ENCODE assay signal across 23 cellular contexts in the genomic region with DNA sequence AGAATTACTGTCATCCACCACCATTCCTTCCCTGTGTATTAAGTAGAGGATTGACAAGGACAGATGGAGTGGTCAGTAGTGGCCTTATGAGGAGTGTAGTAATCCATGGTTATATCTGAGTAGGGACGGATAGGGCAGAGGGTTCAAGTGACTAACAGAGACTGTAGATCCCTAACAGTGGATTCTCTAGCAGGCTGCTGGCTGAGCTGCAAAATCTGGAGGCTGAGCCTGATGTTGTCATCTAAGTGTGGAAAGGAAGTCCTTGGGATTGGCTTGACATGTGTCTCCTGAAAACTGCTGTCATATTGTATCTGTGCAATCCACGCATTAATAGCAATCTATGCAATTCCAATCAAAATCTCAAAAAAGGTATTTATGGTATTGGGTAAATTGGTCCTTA.
DNase-seq lines count a peak whose midpoint lies in the region; ATAC-seq, FAIRE-seq and TF ChIP-seq lines count a peak whose summit lies in the region.
"Had no signal": no experiment of that assay in that cellular context is flagged by ENCODE, and none has a peak within 500 bp of the region (broad histone marks: within the 10 kb centered on the region; RNA-seq: fewer than 3 reads in every experiment).

No MANE protein-coding gene starts in this region.

- intact Hi-C loops in heart right ventricle (cut with DNase I), result no loop called here

- H3K4me2 ChIP-seq in keratinocyte (ENCODE audit: control insufficient read depth, extremely low read depth, insufficient read depth, low read depth, low read length), result no peak overlapping the region
- no peak overlapping the region for H3K4me2 ChIP-seq in neural progenitor cell

- H3K9ac ChIP-seq in keratinocyte (ENCODE audit: control insufficient read depth, extremely low read depth, insufficient read depth, low read length) (no peak overlapping the region), neural progenitor cell (no peak overlapping the region)
- H3K9ac ChIP-seq: BLaER1 treated with 17β-estradiol and CSF1 and Interleukin-3, amounts not matched to agents 10 nM and 100 nM; GM23248 had no signal

- no peak for ATAC-seq in heart right ventricle

- TF ChIP-seq POLR2A in GM12891 (IDR thresholded peaks at IDR 0.05; ENCODE audit: low read depth, low read length), result no peak

- H3K36me3 ChIP-seq in SJCRH30, result no peaks in the 10 kb centered on the region
- H3K36me3 ChIP-seq in keratinocyte (ENCODE audit: control insufficient read depth in 2 of 2, extremely low read depth in 1 of 2, insufficient read depth in 2 of 2, low read length in 2 of 2), result no peaks in the 10 kb centered on the region
- peaks cover 9% of the 10 kb centered on the region for H3K36me3 ChIP-seq in neural progenitor cell
- no peaks in the 10 kb centered on the region for H3K36me3 ChIP-seq in heart right ventricle
- H3K36me3 ChIP-seq: BE2C; BLaER1 treated with 17β-estradiol and CSF1 and Interleukin-3, amounts not matched to agents 10 nM and 100 nM had no signal

- H3K27me3 Mint-ChIP-seq in neural progenitor cell (ENCODE audit: insufficient read depth, low read depth), result peaks cover 2% of the 10 kb centered on the region

- H3K4me3 Mint-ChIP-seq in neural progenitor cell, result no peak overlapping the region
- H3K4me3 Mint-ChIP-seq: CD14-positive monocyte; CD4-positive, alpha-beta T cell; CD8-positive, alpha-beta memory T cell had no signal

- H3K27me3 ChIP-seq in SJCRH30, result no peaks in the 10 kb centered on the region
- H3K27me3 ChIP-seq in keratinocyte (ENCODE audit: control insufficient read depth, extremely low read depth, insufficient read depth, low read length), result no peaks in the 10 kb centered on the region
- no peaks in the 10 kb centered on the region for H3K27me3 ChIP-seq in neural progenitor cell
- no peaks in the 10 kb centered on the region for H3K27me3 ChIP-seq in heart right ventricle
- H3K27me3 ChIP-seq: BE2C; BLaER1 treated with 17β-estradiol and CSF1 and Interleukin-3, amounts not matched to agents 10 nM and 100 nM had no signal

- DNase-seq in GM12891 (ENCODE audit: insufficient read length, low spot score) (no peak), SJCRH30 (peak; percentile 45 to 70), keratinocyte (ENCODE audit: low read depth, low spot score) (no peak), neural progenitor cell (ENCODE audit: low spot score) (no peak), HEK293T (ENCODE audit: extremely low spot score) (no peak), heart right ventricle (no peak)
- DNase-seq in stimulated activated CD4-positive, alpha-beta T cell treated with anti-CD3 and anti-CD28 coated beads, Interleukin-15, amount 100 ng/mL, for 24 hours, result no peak
- no peak for DNase-seq in stimulated activated naive CD4-positive, alpha-beta T cell treated with Interleukin-2 at 50 U/mL for 16 hours (lab: John Stamatoyannopoulos, UW)
- DNase-seq: BE2C; CD4-positive, alpha-beta T cell; CD8-positive, alpha-beta memory T cell; DMS 273 treated with DMSO at 0.1 percent for 48 hours; DMS79; EL; GDM1; GM23248; H7; HCEC 1CT had no signal

- no peaks in the 10 kb centered on the region for H3K9me1 ChIP-seq in keratinocyte (ENCODE audit: control insufficient read depth, extremely low read depth, insufficient read depth, low read length)

- no peak overlapping the region for H2AFZ ChIP-seq in keratinocyte (ENCODE audit: control insufficient read depth, low read length)
- H2AFZ ChIP-seq in neural progenitor cell (replicated peaks), result no peak overlapping the region
- H2AFZ ChIP-seq: GM23248 had no signal

- peak overlapping the region; percentile 42 for H3K27ac Mint-ChIP-seq in neural progenitor cell
- H3K27ac Mint-ChIP-seq: CD14-positive monocyte; CD4-positive, alpha-beta T cell; CD8-positive, alpha-beta memory T cell had no signal

- peak; percentile 56 for FAIRE-seq in GM12891 (lab: Jason Lieb, UNC)
- peak; percentile 79 for FAIRE-seq in keratinocyte (lab: Jason Lieb, UNC)
- FAIRE-seq: A204.1, H1 had no signal

- TF ChIP-seq CTCF in keratinocyte (optimal IDR thresholded peaks at IDR 0.05 in 1 of 3, IDR thresholded peaks at IDR 0.05 in 1 of 3, conservative IDR thresholded peaks at IDR 0.05 in 1 of 3; ENCODE audit: extremely low read depth in 1 of 3, insufficient read depth in 2 of 3, low read length in 3 of 3) (no peak), neural progenitor cell (IDR thresholded peaks at IDR 0.05) (no peak), heart right ventricle (IDR thresholded peaks at IDR 0.05) (no peak)

- POLR2A ChIA-PET in HEK293T (lab: Yijun Ruan, JAX), result no interaction called here

- H3F3A ChIP-seq in neural progenitor cell (ENCODE audit: low read depth), result peaks cover 14% of the 10 kb centered on the region

- CTCF ChIA-PET in HEK293T (lab: Yijun Ruan, JAX), result no interaction called here

- no peak overlapping the region for H3K4me3 ChIP-seq in SJCRH30
- no peak overlapping the region for H3K4me3 ChIP-seq in keratinocyte (ENCODE audit: control insufficient read depth in 2 of 3, extremely low read depth in 1 of 3, insufficient read depth in 2 of 3, low read depth in 1 of 3, low read length in 3 of 3)
- no peak overlapping the region for H3K4me3 ChIP-seq in neural progenitor cell
- H3K4me3 ChIP-seq in heart right ventricle, result no peak overlapping the region
- H3K4me3 ChIP-seq: BLaER1 treated with 17β-estradiol and CSF1 and Interleukin-3, amounts not matched to agents 10 nM and 100 nM; GM23248 had no signal

- H3K27ac ChIP-seq in SJCRH30 (no peak overlapping the region), keratinocyte (ENCODE audit: control insufficient read depth, insufficient read depth, low read length) (no peak overlapping the region), neural progenitor cell (no peak overlapping the region), heart right ventricle (no peak overlapping the region)
- H3K27ac ChIP-seq: 22Rv1, GM23248 had no signal

- peaks cover 3% of the 10 kb centered on the region for H3K36me3 Mint-ChIP-seq in neural progenitor cell
- H3K36me3 Mint-ChIP-seq: CD14-positive monocyte; CD8-positive, alpha-beta memory T cell had no signal

- no peaks in the 10 kb centered on the region for H4K20me1 ChIP-seq in keratinocyte (ENCODE audit: control insufficient read depth, extremely low read depth, insufficient read depth, low read length)
- peaks cover 3% of the 10 kb centered on the region for H4K20me1 ChIP-seq in neural progenitor cell (ENCODE audit: low read depth)
- H4K20me1 ChIP-seq: BLaER1 treated with 17β-estradiol and CSF1 and Interleukin-3, amounts not matched to agents 10 nM and 100 nM had no signal

- dilution Hi-C loops in keratinocyte (cut with MboI; ENCODE audit: extremely low pct_ligation_motif_present, low sequenced_read_pairs), result no loop called here

- WGBS in heart right ventricle, 2 donors, result 93% methylated on average over 2 of the region's 2 CpGs

- H3K9me3 Mint-ChIP-seq in neural progenitor cell, result no peaks in the 10 kb centered on the region
- H3K9me3 Mint-ChIP-seq: CD14-positive monocyte; CD4-positive, alpha-beta T cell; CD8-positive, alpha-beta memory T cell had no signal

- H3K79me2 ChIP-seq in keratinocyte (ENCODE audit: control insufficient read depth, insufficient read depth, low read length), result no peaks in the 10 kb centered on the region
- H3K79me2 ChIP-seq in neural progenitor cell (ENCODE audit: low read depth), result no peaks in the 10 kb centered on the region

- H3K4me1 Mint-ChIP-seq in neural progenitor cell, result peaks cover 4% of the 10 kb centered on the region
- H3K4me1 Mint-ChIP-seq: CD8-positive, alpha-beta memory T cell had no signal

- H3K4me1 ChIP-seq in SJCRH30 (peaks cover 11% of the 10 kb centered on the region), keratinocyte (ENCODE audit: control insufficient read depth, extremely low read depth, insufficient read depth, low read length) (no peaks in the 10 kb centered on the region), neural progenitor cell (peaks cover 14% of the 10 kb centered on the region), heart right ventricle (no peaks in the 10 kb centered on the region)
- H3K4me1 ChIP-seq: BE2C had no signal

- H3K9me3 ChIP-seq in SJCRH30 (replicated peaks) (no peaks in the 10 kb centered on the region), keratinocyte (ENCODE audit: control insufficient read depth, low read depth, low read length) (no peaks in the 10 kb centered on the region), neural progenitor cell (ENCODE audit: low read depth) (no peaks in the 10 kb centered on the region), heart right ventricle (peaks cover 0 to 3% (median 0%) of the 10 kb centered on the region in 11 donors)
- H3K9me3 ChIP-seq: BE2C had no signal

TF ChIP-seq in GM12891, 5 proteins besides CTCF, POLR2A, EP300 and RAD21:
- no peak for TF ChIP-seq SPI1 (IDR thresholded peaks at IDR 0.05; ENCODE audit: low read depth, low read length)

TF ChIP-seq in HEK293T, 16 proteins besides CTCF, POLR2A, EP300 and RAD21:
- no peak for TF ChIP-seq HDGF (IDR thresholded peaks at IDR 0.05; ENCODE audit: borderline replicate concordance)
- no peak for TF ChIP-seq FOXA1 (IDR thresholded peaks at IDR 0.05)
- no peak for TF ChIP-seq CTBP1 (IDR thresholded peaks at IDR 0.05; ENCODE audit: borderline replicate concordance)
- TF ChIP-seq ZNF384 (IDR thresholded peaks at IDR 0.05), result no peak
- TF ChIP-seq SP1 (IDR thresholded peaks at IDR 0.05), result no peak
TF ChIP-seq in HEK293T: peak in this region for 0.

Comparison
In these comparisons a context has a peak if more than half of its experiments do, and no peak if none do; other contexts are left out.
1. DNase-seq: peak in SJCRH30 (2 of 2); none in GM12891 (single experiment), keratinocyte (single experiment), neural progenitor cell (single experiment), stimulated activated CD4-positive, alpha-beta T cell treated with anti-CD3 and anti-CD28 coated beads, Interleukin-15, amount 100 ng/mL, for 24 hours (single experiment), stimulated activated naive CD4-positive, alpha-beta T cell treated with Interleukin-2 at 50 U/mL for 16 hours (single experiment), HEK293T (single experiment) and heart right ventricle (0 of 2).